In the genomic region with DNA sequence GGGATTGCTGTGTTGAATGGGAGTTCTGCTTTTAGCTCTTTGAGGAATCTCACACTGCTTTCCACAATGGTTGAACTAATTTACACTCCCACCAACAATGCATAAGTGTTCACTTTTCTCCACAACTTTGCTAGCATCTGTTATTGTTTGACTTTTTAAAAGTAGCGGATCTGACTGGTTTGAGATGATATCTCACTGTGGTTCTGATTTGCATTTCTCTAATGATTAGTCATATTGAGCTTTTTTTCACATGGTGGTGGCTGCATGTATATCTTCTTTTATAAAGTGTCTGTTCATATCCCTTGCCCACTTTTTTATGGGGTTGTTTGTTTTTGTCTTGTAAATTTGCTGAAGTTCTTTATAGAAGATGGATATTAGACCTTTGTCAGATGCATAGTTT, we compare ENCODE assay signal across 33 cellular contexts.
"Had no signal": no experiment of that assay in that cellular context is flagged by ENCODE, and none has a peak within 500 bp of the region (broad histone marks: within the 10 kb centered on the region; RNA-seq: fewer than 3 reads in every experiment).

No MANE protein-coding gene starts in this region.

- H3K36me3 ChIP-seq: brain microvascular endothelial cell, heart left ventricle, WERI-Rb-1 had no signal

- FAIRE-seq: astrocyte, bronchial epithelial cell, frontal cortex had no signal

- H3K4me1 ChIP-seq: heart left ventricle had no signal

- H3K36me3 Mint-ChIP-seq: activated naive CD8-positive, alpha-beta T cell had no signal

- H3K27ac ChIP-seq: brain microvascular endothelial cell, coronary artery, dorsolateral prefrontal cortex, heart left ventricle, WERI-Rb-1 had no signal

- ATAC-seq: activated CD4-positive, CD25-positive, alpha-beta regulatory T cell treated with anti-CD3 and anti-CD28 coated beads, Interleukin-2, amount 50 U/mL, for 24 hours; activated CD8-positive, alpha-beta T cell treated with anti-CD3 and anti-CD28 coated beads for 36 hours; activated T-cell treated with anti-CD3 and anti-CD28 coated beads, Interleukin-2, amount 50 U/mL, for 4 hours; activated T-helper 17 cell treated with anti-CD3 and anti-CD28 coated beads, Interleukin-2, amount 50 U/mL, for 72 hours; esophagus mucosa; heart left ventricle; T-helper 17 cell had no signal

- H3K27me3 ChIP-seq: brain microvascular endothelial cell, dorsolateral prefrontal cortex, heart left ventricle had no signal

- H3K4me1 Mint-ChIP-seq: activated B cell treated with CpG ODN at 0.5 μM for 24 hours; activated T-helper 17 cell treated with anti-CD3 and anti-CD28 coated beads, Interleukin-2, amount 50 U/mL, for 72 hours; central memory CD8-positive, alpha-beta T cell; T-helper 17 cell had no signal

- H3K27me3 Mint-ChIP-seq: activated B cell treated with CpG ODN at 0.5 μM for 24 hours; activated CD8-positive, alpha-beta T cell treated with anti-CD3 and anti-CD28 coated beads for 36 hours; activated naive CD8-positive, alpha-beta T cell; activated T-helper 17 cell treated with anti-CD3 and anti-CD28 coated beads, Interleukin-2, amount 50 U/mL, for 72 hours; central memory CD8-positive, alpha-beta T cell; dendritic cell treated with granulocyte-macrophage colony-stimulating factor and Interleukin-4, amounts not matched to agents 40 ng/mL and 50 ng/mL, for 4 days; T-helper 17 cell had no signal

- H3K4me3 Mint-ChIP-seq: activated B cell treated with CpG ODN at 0.5 μM for 24 hours; activated CD8-positive, alpha-beta T cell treated with anti-CD3 and anti-CD28 coated beads for 36 hours; activated naive CD8-positive, alpha-beta T cell; activated T-cell treated with anti-CD3 and anti-CD28 coated beads, Interleukin-2, amount 50 U/mL, for 4 hours; activated T-helper 17 cell treated with anti-CD3 and anti-CD28 coated beads, Interleukin-2, amount 50 U/mL, for 72 hours; central memory CD8-positive, alpha-beta T cell; dendritic cell treated with granulocyte-macrophage colony-stimulating factor and Interleukin-4, amounts not matched to agents 40 ng/mL and 50 ng/mL, for 4 days; endodermal cell; T-helper 17 cell; T-helper 2 cell treated with Interferon-gamma antibody and Interleukin-4, amounts not matched to agents 5 μg/mL and 100 μg/mL, for 36 hours had no signal

- H3K4me3 ChIP-seq: coronary artery, dorsolateral prefrontal cortex, heart left ventricle had no signal

- H3K27ac Mint-ChIP-seq: activated B cell treated with CpG ODN at 0.5 μM for 24 hours; activated CD8-positive, alpha-beta T cell treated with anti-CD3 and anti-CD28 coated beads for 36 hours; activated naive CD8-positive, alpha-beta T cell; activated T-helper 17 cell treated with anti-CD3 and anti-CD28 coated beads, Interleukin-2, amount 50 U/mL, for 72 hours; dendritic cell treated with granulocyte-macrophage colony-stimulating factor and Interleukin-4, amounts not matched to agents 40 ng/mL and 50 ng/mL, for 4 days; endodermal cell; T-helper 17 cell; T-helper 2 cell treated with Interferon-gamma antibody and Interleukin-4, amounts not matched to agents 5 μg/mL and 100 μg/mL, for 36 hours had no signal

- DNase-seq: activated B cell treated with CpG ODN at 0.5 μM for 24 hours; activated CD4-positive, alpha-beta T cell treated with anti-CD3 and anti-CD28 coated beads for 48 hours; activated CD4-positive, alpha-beta T cell treated with anti-CD3 and anti-CD28 coated beads, Interleukin-2, amount 50 U/mL, for 1 hour; activated CD4-positive, alpha-beta T cell treated with anti-CD3 and anti-CD28 coated beads, Interleukin-2, amount 50 U/mL, for 48 hours; activated CD8-positive, alpha-beta memory T cell treated with anti-CD3 and anti-CD28 coated beads for 24 hours; activated CD8-positive, alpha-beta T cell treated with anti-CD3 and anti-CD28 coated beads for 36 hours; activated effector memory CD4-positive, alpha-beta T cell treated with Interleukin-2 at 50 U/mL for 16 hours; activated gamma-delta T cell treated with Interleukin-2 at 50 U/mL for 16 hours; activated naive CD4-positive, alpha-beta T cell treated with anti-CD3 and anti-CD28 coated beads, Interleukin-2, amount 50 U/mL, for 16 hours; activated naive CD4-positive, alpha-beta T cell treated with Interleukin-2 at 50 U/mL for 16 hours; activated T-cell treated with anti-CD3 and anti-CD28 coated beads, Interleukin-2, amount 50 U/mL, for 4 hours; amniotic stem cell; anterior cingulate cortex; brain microvascular endothelial cell; dorsolateral prefrontal cortex; effector memory CD4-positive, alpha-beta T cell; endodermal cell; foreskin fibroblast; heart left ventricle; T-helper 17 cell; T1000; WERI-Rb-1 had no signal

- H3K9me3 Mint-ChIP-seq: central memory CD8-positive, alpha-beta T cell had no signal
